9 cellular contexts compared by ENCODE assay signal in the genomic region with DNA sequence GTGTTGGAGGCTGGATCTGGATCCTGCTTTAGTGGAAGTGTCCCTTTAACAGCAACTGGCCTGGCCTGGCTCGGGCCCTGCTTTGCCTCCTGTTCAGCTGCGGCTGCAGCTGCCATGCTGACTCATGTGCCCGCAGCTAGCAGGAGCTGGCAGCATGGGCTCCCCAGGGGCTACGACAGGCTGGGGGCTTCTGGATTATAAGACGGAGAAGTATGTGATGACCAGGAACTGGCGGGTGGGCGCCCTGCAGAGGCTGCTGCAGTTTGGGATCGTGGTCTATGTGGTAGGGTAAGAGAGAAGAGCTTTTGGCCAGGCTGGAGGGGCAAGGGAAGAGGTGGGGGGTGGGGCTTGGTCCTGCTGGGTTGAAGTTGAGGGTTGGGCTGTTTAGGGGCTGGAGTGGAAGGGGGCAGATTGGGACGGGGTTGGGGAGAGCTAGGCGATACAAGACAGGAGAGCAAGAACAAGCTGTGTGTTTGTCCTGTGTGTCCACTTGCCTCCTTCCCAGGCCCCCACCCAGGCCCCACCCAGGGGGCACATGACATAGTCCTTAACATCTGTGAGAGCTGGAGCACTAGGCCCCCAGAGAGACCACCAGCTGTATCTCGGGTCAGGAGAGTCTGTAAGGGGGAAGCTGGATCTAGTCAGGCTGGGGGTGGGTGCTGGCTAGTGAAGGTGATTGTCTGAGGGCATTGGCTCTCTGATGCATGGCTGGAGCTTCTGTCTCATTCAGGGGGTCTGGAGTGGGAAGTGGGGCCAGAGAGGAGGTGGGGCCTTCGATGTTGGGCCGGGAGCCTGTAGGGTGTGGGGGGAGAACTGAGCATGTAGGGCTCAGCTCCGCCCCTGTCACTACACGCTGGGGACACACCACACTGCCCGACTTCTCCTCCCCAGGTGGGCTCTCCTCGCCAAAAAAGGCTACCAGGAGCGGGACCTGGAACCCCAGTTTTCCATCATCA.
A peak's percentile ranks its signal among the peaks of the same experiment; 100 is the strongest.
DNase-seq lines count a peak whose midpoint lies in the region; ATAC-seq and TF ChIP-seq lines count a peak whose summit lies in the region.
"Had no signal": no experiment of that assay in that cellular context is flagged by ENCODE, and none has a peak within 500 bp of the region (broad histone marks: within the 10 kb centered on the region; RNA-seq: fewer than 3 reads in every experiment).

A gene (plus strand): TSS at position 115 of the 956 bp plus-strand sequence. CDS start 10 bp downstream, at position 125.

- H3K9ac ChIP-seq in mucosa of rectum (ENCODE audit: low read depth in 1 of 2, low read length in 2 of 2) = peak within 1 kb of the TSS; percentile 8 to 57

- H3K4me1 ChIP-seq in mucosa of rectum (ENCODE audit: control insufficient read depth in 2 of 2, insufficient read depth in 2 of 2, low read length in 2 of 2) = peaks cover 18 to 19% of the 10 kb centered on the region in 2 donors

- peak within 1 kb of the TSS; percentile 69 for H3K4me3 ChIP-seq in AG04449 (ENCODE audit: low read depth, low read length)
- H3K4me3 ChIP-seq in LNCaP clone FGC (ENCODE audit: low read depth, low read length) = peak within 1 kb of the TSS; percentile 4; the same call in 1 of the 2 replicates
- peak within 1 kb of the TSS; percentile 65 to 70 for H3K4me3 ChIP-seq in mucosa of rectum (ENCODE audit: low read length in 2 of 2)

- no peaks in the 10 kb centered on the region for H3K36me3 ChIP-seq in mucosa of rectum (ENCODE audit: control insufficient read depth in 2 of 2, insufficient read depth in 2 of 2, low read length in 2 of 2)

- H3K27ac ChIP-seq in cingulate gyrus (ENCODE audit: low read depth, low read length) (peak within 1 kb of the TSS; percentile 75), mucosa of rectum (ENCODE audit: low read depth in 2 of 2, low read length in 2 of 2) (peak within 1 kb of the TSS; percentile 36 to 56)
- H3K27ac ChIP-seq: epithelial cell of prostate had no signal

- ATAC-seq in GM19455 (IDR thresholded peaks at IDR 0.05; ENCODE audit: unreplicated experiment) = no peak

- DNase-seq in AG04449 (ENCODE audit: low read depth, low spot score) (no peak), LNCaP clone FGC (ENCODE audit: low read depth) (no peak), hippocampal formation (lab: John Stamatoyannopoulos, UW) (no peak), amniotic stem cell (lab: John Stamatoyannopoulos, UW) (no peak)
- DNase-seq in stimulated activated CD4-positive, alpha-beta T cell treated with anti-CD3 and anti-CD28 coated beads, Interleukin-12 subunit alpha, Interleukin-12 subunit beta, amount 100 ng/mL, for 4 hours = no peak

- no peaks in the 10 kb centered on the region for H3K27me3 ChIP-seq in mucosa of rectum (ENCODE audit: control insufficient read depth in 2 of 2, insufficient read depth in 2 of 2, low read length in 2 of 2)

- no peaks in the 10 kb centered on the region for H3K9me3 ChIP-seq in mucosa of rectum (ENCODE audit: control insufficient read depth in 2 of 2, low read length in 2 of 2)

- TF ChIP-seq CTCF in AG04449 (IDR thresholded peaks at IDR 0.05; ENCODE audit: insufficient read depth, low read length, missing control alignments) = no peak
- TF ChIP-seq CTCF in LNCaP clone FGC (IDR thresholded peaks at IDR 0.05; ENCODE audit: control insufficient read depth, extremely low read depth, insufficient read depth) = no peak

- POLR2A ChIA-PET in AG04449 (lab: Yijun Ruan, JAX) = interaction anchor here (0.8 to 1.4 kb wide), 3 partner anchors 12 to 34 kb away, joined by 3 to 4 read pairs (median 3); a partner anchor contains a TSS

- CTCF ChIA-PET in AG04449 (lab: Yijun Ruan, JAX) = interaction anchor here (0.9 to 3.4 kb wide), 4 partner anchors 12 to 87 kb away, joined by 4 to 9 read pairs (median 7); a partner anchor contains a TSS

Comparison
In these comparisons a context has a peak if more than half of its experiments do, and no peak if none do; other contexts are left out.
1. H3K4me3 ChIP-seq: peak in every context shown above with its lines; median percentile 69 in AG04449; 68 in mucosa of rectum; 4 in LNCaP clone FGC.